ENCODE assay signal across 15 cellular contexts in the genomic region with DNA sequence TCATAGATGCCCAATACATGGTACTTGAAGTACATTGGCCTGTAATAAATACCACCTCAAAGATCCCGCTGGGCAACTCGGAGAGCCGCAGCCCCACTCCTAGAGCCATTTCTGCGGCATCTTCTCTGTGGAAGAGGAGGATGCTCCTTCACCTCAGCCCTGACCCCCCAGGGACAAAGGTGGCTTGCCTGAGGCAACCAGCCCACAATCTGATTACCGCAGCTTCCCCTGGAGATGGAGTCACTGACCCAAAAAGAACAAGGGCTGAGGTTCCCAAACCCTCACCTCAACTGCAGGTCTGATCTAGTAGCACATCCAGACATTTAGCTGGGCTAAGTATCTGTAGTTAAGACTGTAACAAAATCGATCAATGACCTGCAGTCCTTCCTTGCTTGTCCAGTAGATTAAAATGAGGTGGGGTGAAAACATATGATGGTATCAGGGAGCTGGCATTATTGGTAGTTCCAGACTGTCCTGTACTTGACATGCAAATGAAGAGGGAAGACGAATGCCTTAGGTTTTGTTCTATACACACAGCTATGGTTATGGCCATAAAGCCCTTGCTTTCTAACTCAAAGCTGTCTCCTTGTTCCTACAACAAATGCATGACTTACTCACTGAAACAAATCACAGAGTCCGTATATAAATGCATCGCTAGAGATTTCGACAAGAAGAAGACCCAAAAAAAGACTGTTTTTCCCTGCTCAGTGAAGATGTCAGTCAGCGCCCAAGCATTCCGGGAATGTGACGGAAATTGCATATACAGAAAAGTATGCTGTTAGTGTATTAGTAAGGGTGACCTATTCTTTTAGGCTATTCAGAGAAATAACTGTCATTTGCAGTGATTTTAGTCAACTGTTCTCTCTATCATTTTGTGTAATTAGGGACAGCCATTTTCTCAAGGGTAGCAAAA. TPM values are rescaled to one million over a fixed set of nuclear protein-coding genes. Genes with fewer than 3 reads are reported as not detected.
DNase-seq lines count a peak whose midpoint lies in the region; ATAC-seq and TF ChIP-seq lines count a peak whose summit lies in the region.
"Had no signal": no experiment of that assay in that cellular context is flagged by ENCODE, and none has a peak within 500 bp of the region (broad histone marks: within the 10 kb centered on the region; RNA-seq: fewer than 3 reads in every experiment).

No MANE protein-coding gene starts in this region.

- peak overlapping the region; percentile 91 for H3K4me2 ChIP-seq in IMR-90 (ENCODE audit: low read depth, low read length)

- dilution Hi-C loops in IMR-90 (cut with HindIII; ENCODE audit: low sequenced_read_pairs, unreplicated experiment) = no loop called here

- peak overlapping the region; percentile 100 for H2BK20ac ChIP-seq in IMR-90 (ENCODE audit: low read depth, low read length)

- CTCF ChIA-PET in IMR-90 (lab: Yijun Ruan, JAX) = interaction anchor here (0.6 to 1.2 kb wide), 4 partner anchors 16 to 488 kb away, joined by 3 read pairs; no protein-coding TSS in a partner anchor
- CTCF ChIA-PET in activated CD8-positive, alpha-beta T cell treated with anti-CD3 and anti-CD28 coated beads, Interleukin-2, amount 10 ng/mL, durations not matched to agents 7 days and 5 days (lab: Charles Lee) = interaction anchor here (1.8 kb wide), 1 partner anchor 26 kb away, joined by 5 read pairs; no protein-coding TSS in a partner anchor

- no peak overlapping the region for H3K27ac Mint-ChIP-seq in activated CD8-positive, alpha-beta T cell treated with anti-CD3 and anti-CD28 coated beads, Interleukin-2, amount 10 ng/mL, durations not matched to agents 7 days and 5 days
- H3K27ac Mint-ChIP-seq: activated naive CD8-positive, alpha-beta T cell treated with anti-CD3 and anti-CD28 coated beads, Interleukin-2, amount 10 ng/mL, durations not matched to agents 7 days and 5 days; B cell had no signal

- in situ Hi-C loops in IMR-90 (cut with MboI; ENCODE audit: low sequenced_read_pairs) (no loop called here), brain microvascular endothelial cell (cut with HindIII; ENCODE audit: low pct_ligation_motif_present, low sequenced_read_pairs) (no loop called here)

- peak overlapping the region; percentile 100 for H3K4ac ChIP-seq in IMR-90 (ENCODE audit: low read depth, low read length)

- H3K27ac ChIP-seq in IMR-90 (ENCODE audit: insufficient read depth, low read length) = peak overlapping the region; percentile 100
- peak overlapping the region; percentile 72 for H3K27ac ChIP-seq in brain microvascular endothelial cell
- H3K27ac ChIP-seq: SK-N-MC had no signal

- peaks cover 0 to 8% of the 10 kb centered on the region in 2 experiments; a peak in 2 of 4 replicates for H3K79me1 ChIP-seq in IMR-90 (ENCODE audit: low read depth in 1 of 2, low read length in 2 of 2)

- peak; percentile 87 for ATAC-seq in IMR-90 (ENCODE audit: low read depth)
- no peak for ATAC-seq in activated CD8-positive, alpha-beta T cell treated with anti-CD3 and anti-CD28 coated beads, Interleukin-2, amount 10 ng/mL, durations not matched to agents 7 days and 5 days
- ATAC-seq: stimulated activated naive CD8-positive, alpha-beta T cell treated with anti-CD3 and anti-CD28 coated beads, Interleukin-15, Interleukin-2, amounts not matched to agents 100 U/mL and 50 U/mL, for 24 hours had no signal

- peak; percentile 40; the same call in 1 of the 2 replicates for TF ChIP-seq POLR2A in IMR-90 (IDR thresholded peaks at IDR 0.05; ENCODE audit: low read depth, low read length)

- peak overlapping the region; percentile 99 for H2BK5ac ChIP-seq in IMR-90 (ENCODE audit: low read depth, low read length, poor library complexity, severe bottlenecking)

- BruUV-seq in IMR-90 (replicated peaks; lab: Mats Ljungman, UMichigan) = TSS peak; percentile 99

- H3K36me3 Mint-ChIP-seq in activated CD8-positive, alpha-beta T cell treated with anti-CD3 and anti-CD28 coated beads, Interleukin-2, amount 10 ng/mL, durations not matched to agents 7 days and 5 days (ENCODE audit: low read depth) = no peaks in the 10 kb centered on the region
- H3K36me3 Mint-ChIP-seq: activated naive CD8-positive, alpha-beta T cell treated with anti-CD3 and anti-CD28 coated beads, Interleukin-2, amount 10 ng/mL, durations not matched to agents 7 days and 5 days had no signal

- H3K18ac ChIP-seq in IMR-90 (ENCODE audit: low read depth, low read length) = peak overlapping the region; percentile 100

- H4K91ac ChIP-seq in IMR-90 (ENCODE audit: insufficient read depth, low read depth, low read length) = peak overlapping the region; percentile 100

- intact Hi-C loops in IMR-90 (cut with micrococcal nuclease) = loop anchor here (1.0 kb wide), 1 partner anchor 34 kb away; a partner anchor contains a TSS

- peak overlapping the region; percentile 100 for H3K14ac ChIP-seq in IMR-90 (replicated peaks; ENCODE audit: low read depth, low read length)

- no peaks in the 10 kb centered on the region for H3K9me3 Mint-ChIP-seq in activated CD8-positive, alpha-beta T cell treated with anti-CD3 and anti-CD28 coated beads, Interleukin-2, amount 10 ng/mL, durations not matched to agents 7 days and 5 days (ENCODE audit: insufficient read depth)
- H3K9me3 Mint-ChIP-seq: activated naive CD8-positive, alpha-beta T cell treated with anti-CD3 and anti-CD28 coated beads, Interleukin-2, amount 10 ng/mL, durations not matched to agents 7 days and 5 days had no signal

- H2AFZ ChIP-seq in IMR-90 (replicated peaks; ENCODE audit: low read length, poor library complexity) = peak overlapping the region; percentile 70

- no peaks in the 10 kb centered on the region for H4K20me1 ChIP-seq in IMR-90 (ENCODE audit: insufficient read depth, low read length)

- H3K4me1 Mint-ChIP-seq in activated CD8-positive, alpha-beta T cell treated with anti-CD3 and anti-CD28 coated beads, Interleukin-2, amount 10 ng/mL, durations not matched to agents 7 days and 5 days (ENCODE audit: low read depth) = no peaks in the 10 kb centered on the region
- H3K4me1 Mint-ChIP-seq: activated naive CD8-positive, alpha-beta T cell treated with anti-CD3 and anti-CD28 coated beads, Interleukin-2, amount 10 ng/mL, durations not matched to agents 7 days and 5 days; B cell had no signal

- peak overlapping the region; percentile 99 for H2AK9ac ChIP-seq in IMR-90 (replicated peaks; ENCODE audit: low read depth, low read length, poor library complexity)

- H2AK5ac ChIP-seq in IMR-90 (ENCODE audit: low read depth, low read length) = peak overlapping the region; percentile 99

- H3K4me1 ChIP-seq in IMR-90 (ENCODE audit: control insufficient read depth, insufficient read depth, low read length) = peaks cover 22% of the 10 kb centered on the region

- peaks cover 25% of the 10 kb centered on the region for H3K27me3 Mint-ChIP-seq in activated CD8-positive, alpha-beta T cell treated with anti-CD3 and anti-CD28 coated beads, Interleukin-2, amount 10 ng/mL, durations not matched to agents 7 days and 5 days (ENCODE audit: low read depth)

- peak overlapping the region; percentile 100 for H4K5ac ChIP-seq in IMR-90 (ENCODE audit: low read depth, low read length)

- H3K36me3 ChIP-seq in IMR-90 (ENCODE audit: control insufficient read depth, insufficient read depth, low read length) (no peaks in the 10 kb centered on the region), brain microvascular endothelial cell (replicated peaks) (no peaks in the 10 kb centered on the region)

- H3K9me1 ChIP-seq in IMR-90 (ENCODE audit: insufficient read depth, low read length) = peaks cover 19% of the 10 kb centered on the region

- no peaks in the 10 kb centered on the region for H3K9me3 ChIP-seq in IMR-90 (ENCODE audit: control insufficient read depth, insufficient read depth, low read length)

- H3K27me3 ChIP-seq in IMR-90 (ENCODE audit: control insufficient read depth, insufficient read depth, low read length) (no peaks in the 10 kb centered on the region), brain microvascular endothelial cell (replicated peaks) (no peaks in the 10 kb centered on the region)

- DNase-seq in AG08395 (ENCODE audit: low spot score) = peak; percentile 81
- DNase-seq in IMR-90 = peak; percentile 92
- peak; percentile 87 for DNase-seq in brain microvascular endothelial cell
- peak; percentile 71 for DNase-seq in kidney tubule cell (ENCODE audit: low spot score)
- no peak for DNase-seq in NCI-H69 (lab: John Stamatoyannopoulos, UW)
- DNase-seq in GM10266 (ENCODE audit: extremely low spot score) = no peak
- no peak for DNase-seq in activated CD8-positive, alpha-beta T cell treated with anti-CD3 and anti-CD28 coated beads, Interleukin-2, amount 10 ng/mL, durations not matched to agents 7 days and 5 days
- DNase-seq in HPDE6-E6E7 (ENCODE audit: extremely low spot score) = no peak
- DNase-seq: activated naive CD8-positive, alpha-beta T cell treated with anti-CD3 and anti-CD28 coated beads, Interleukin-2, amount 10 ng/mL, durations not matched to agents 7 days and 5 days; MM.1S; NCI-H446 treated with DMSO at 0.1 percent for 48 hours; stimulated activated CD4-positive, alpha-beta T cell treated with anti-CD3 and anti-CD28 coated beads, Interleukin-1b, Interleukin-23, amount 100 ng/mL, for 48 hours; stimulated activated naive CD8-positive, alpha-beta T cell treated with anti-CD3 and anti-CD28 coated beads, Interleukin-15, Interleukin-2, amounts not matched to agents 100 U/mL and 50 U/mL, for 24 hours had no signal

- H3K4me3 Mint-ChIP-seq in activated CD8-positive, alpha-beta T cell treated with anti-CD3 and anti-CD28 coated beads, Interleukin-2, amount 10 ng/mL, durations not matched to agents 7 days and 5 days = no peak overlapping the region
- H3K4me3 Mint-ChIP-seq: activated naive CD8-positive, alpha-beta T cell treated with anti-CD3 and anti-CD28 coated beads, Interleukin-2, amount 10 ng/mL, durations not matched to agents 7 days and 5 days; B cell had no signal

- H2BK120ac ChIP-seq in IMR-90 (ENCODE audit: low read depth, low read length) = peak overlapping the region; percentile 99

- peak overlapping the region; percentile 100 for H3K23ac ChIP-seq in IMR-90 (ENCODE audit: low read depth, low read length)

- POLR2A ChIA-PET in IMR-90 (lab: Charles Lee; ENCODE audit: unreplicated experiment) = interaction anchor here (1.4 kb wide), 1 partner anchor 10 kb away, joined by 3 read pairs; no protein-coding TSS in a partner anchor
- POLR2A ChIA-PET in activated CD8-positive, alpha-beta T cell treated with anti-CD3 and anti-CD28 coated beads, Interleukin-2, amount 10 ng/mL, durations not matched to agents 7 days and 5 days (lab: Charles Lee) = no interaction called here

- TF ChIP-seq CTCF in IMR-90 (conservative IDR thresholded peaks at IDR 0.05; ENCODE audit: low read depth, low read length) (no peak), brain microvascular endothelial cell (IDR thresholded peaks at IDR 0.05; ENCODE audit: low read depth, low read length, missing control alignments) (no peak), GM10266 (IDR thresholded peaks at IDR 0.05; ENCODE audit: control insufficient read depth, insufficient read depth, low read depth, missing control alignments) (no peak)

- H4K8ac ChIP-seq in IMR-90 (ENCODE audit: low read depth in 2 of 2, low read length in 2 of 2) = peak overlapping the region; percentile 97 to 98

- TF ChIP-seq RAD21 in IMR-90 (IDR thresholded peaks at IDR 0.05; ENCODE audit: low read length) = no peak

- WGBS in IMR-90 (ENCODE audit: extremely low coverage in 2 of 2, insufficient read length in 1 of 2), 2 experiments = 29% methylated on average over 4 of the region's 13 CpGs; no CpG with 5 or more reads in 1 of the 2 experiments

- peak overlapping the region; percentile 98 for H2BK15ac ChIP-seq in IMR-90 (ENCODE audit: low read depth, low read length)

- H3K4me3 ChIP-seq in IMR-90 (ENCODE audit: insufficient read depth, low read depth, low read length) = no peak overlapping the region
- H3K4me3 ChIP-seq in brain microvascular endothelial cell (ENCODE audit: low read depth, low read length) = no peak overlapping the region
- H3K4me3 ChIP-seq: SK-N-MC had no signal

- H3K9ac ChIP-seq in IMR-90 (ENCODE audit: low read depth, low read length) = peak overlapping the region; percentile 87

- peak overlapping the region; percentile 99 for H3K56ac ChIP-seq in IMR-90 (ENCODE audit: extremely low read depth, insufficient read depth, low read length)

RNA-seq across cellular contexts. Expression of a gene that starts 33.7 kb away (rescaled TPM):
- total RNA-seq in IMR-90 (2012; rRNA removed) = 2.3 and 3.6 TPM in 2 replicates
- 3.0 and 3.7 TPM in 2 replicates for polyA plus RNA-seq in IMR-90 (2012; rRNA removed)
- polyA plus RNA-seq in IMR-90 (2012; cell fraction: cytosol; rRNA removed) = 5.4 and 6.8 TPM in 2 replicates
- polyA plus RNA-seq in IMR-90 (2012; cell fraction: nucleus; rRNA removed; ENCODE audit: low replicate concordance) = 5.2 TPM in 2 replicates
- total RNA-seq in activated CD8-positive, alpha-beta T cell treated with anti-CD3 and anti-CD28 coated beads, Interleukin-2, amount 10 ng/mL, durations not matched to agents 7 days and 5 days = 1 to 10 TPM; 8.2 to 8.4 TPM

RNA-seq across cellular contexts. Expression of a gene that starts 33.9 kb away (rescaled TPM):
- total RNA-seq in IMR-90 (2012; rRNA removed) = 110 and 111 TPM in 2 replicates
- polyA plus RNA-seq in IMR-90 (2012; rRNA removed) = 24.4 and 27.8 TPM in 2 replicates
- polyA plus RNA-seq in IMR-90 (2012; cell fraction: cytosol; rRNA removed) = 6.6 and 7.7 TPM in 2 replicates
- 2.7 and 18.4 TPM in 2 replicates for polyA plus RNA-seq in IMR-90 (2012; cell fraction: nucleus; rRNA removed; ENCODE audit: low replicate concordance)
- total RNA-seq in activated CD8-positive, alpha-beta T cell treated with anti-CD3 and anti-CD28 coated beads, Interleukin-2, amount 10 ng/mL, durations not matched to agents 7 days and 5 days = 10 to 100 TPM; 38.4 to 42.9 TPM

Comparison
In these comparisons a context has a peak if more than half of its experiments do, and no peak if none do; other contexts are left out.
1. DNase-seq: peak in AG08395 (single experiment), IMR-90 (single experiment), brain microvascular endothelial cell (single experiment) and kidney tubule cell (single experiment); none in NCI-H69 (single experiment), GM10266 (single experiment), activated CD8-positive, alpha-beta T cell treated with anti-CD3 and anti-CD28 coated beads, Interleukin-2, amount 10 ng/mL, durations not matched to agents 7 days and 5 days (single experiment) and HPDE6-E6E7 (single experiment).